Comparison of ENCODE assay signal across 15 cellular contexts in genomic region chr11:2388431-2389024, GRCh38. TPM values are rescaled to one million over a fixed set of nuclear protein-coding genes. Genes with fewer than 3 reads are reported as not detected.
DNase-seq lines count a peak whose midpoint lies in the region; ATAC-seq and TF ChIP-seq lines count a peak whose summit lies in the region.
"Had no signal": no experiment of that assay in that cellular context is flagged by ENCODE, and none has a peak within 500 bp of the region (broad histone marks: within the 10 kb centered on the region; RNA-seq: fewer than 3 reads in every experiment).

No MANE protein-coding gene starts in this region.

- peak overlapping the region; percentile 45 for H3K4me3 Mint-ChIP-seq in CD8-positive, alpha-beta T cell
- H3K4me3 Mint-ChIP-seq in immature natural killer cell, result peak overlapping the region; percentile 22 to 82 (median 52)
- H3K4me3 Mint-ChIP-seq: activated naive CD4-positive, alpha-beta T cell treated with anti-CD3 and anti-CD28 coated beads for 36 hours had no signal

- ATAC-seq in CD8-positive, alpha-beta T cell, result no peak
- ATAC-seq in HG02571 (IDR thresholded peaks at IDR 0.05; ENCODE audit: unreplicated experiment), result no peak
- ATAC-seq: mucosa of descending colon, SK-N-SH treated with all-trans-retinoic acid at 6 μM for 48 hours had no signal

- peak in 1 of 7 experiments; percentile 14 for DNase-seq in CD8-positive, alpha-beta T cell
- DNase-seq in immature natural killer cell, result no peak
- no peak for DNase-seq in GF-D8 (lab: John Stamatoyannopoulos, UW)
- DNase-seq in AML-193 (lab: John Stamatoyannopoulos, UW), result no peak
- no peak for DNase-seq in NCI-H2081 treated with DMSO at 0.1 percent for 48 hours (lab: John Stamatoyannopoulos, UW)
- DNase-seq: activated naive CD4-positive, alpha-beta T cell treated with anti-CD3 and anti-CD28 coated beads for 36 hours; dermis blood vessel endothelial cell; hippocampal formation; mucosa of descending colon; NCI-H524 treated with DMSO at 0.1 percent for 48 hours; stimulated activated CD4-positive, alpha-beta T cell treated with anti-CD3 and anti-CD28 coated beads, Interleukin-15, amount 100 ng/mL, for 24 hours had no signal

- H3K27me3 ChIP-seq in CD8-positive, alpha-beta T cell (ENCODE audit: insufficient read depth, low read length), result no peaks in the 10 kb centered on the region
- H3K27me3 ChIP-seq in SU-DHL-6 (ENCODE audit: low read length), result no peaks in the 10 kb centered on the region
- no peaks in the 10 kb centered on the region for H3K27me3 ChIP-seq in skeletal muscle tissue (ENCODE audit: control insufficient read depth in 3 of 3, insufficient read depth in 3 of 3, low read length in 3 of 3)

- CTCF ChIA-PET in CD8-positive, alpha-beta T cell (lab: Charles Lee), result interaction anchor here (2.4 to 2.6 kb wide), 3 partner anchors 11 to 83 kb away, joined by 10 to 17 read pairs (median 17); partner anchors contain the start of gene CD81

- peak overlapping the region; percentile 79 for H3K4me2 ChIP-seq in SU-DHL-6 (ENCODE audit: low read depth, low read length, poor library complexity, severe bottlenecking)

- POLR2A ChIA-PET in CD8-positive, alpha-beta T cell (lab: Charles Lee), result interaction anchor here (2.1 to 3.3 kb wide), 2 partner anchors 11 kb away, joined by 24 to 26 read pairs; partner anchors contain the start of genes CD81 and TSSC4

- H3K9me2 ChIP-seq in SU-DHL-6 (replicated peaks; ENCODE audit: insufficient read depth, low read length), result no peaks in the 10 kb centered on the region

- no peaks in the 10 kb centered on the region for H3K27me3 Mint-ChIP-seq in CD8-positive, alpha-beta T cell (ENCODE audit: low read depth)
- peaks cover 4 to 12% (median 9%) of the 10 kb centered on the region in 3 donors for H3K27me3 Mint-ChIP-seq in immature natural killer cell (ENCODE audit: low read depth in 3 of 3)

- no peaks in the 10 kb centered on the region for H3K36me3 ChIP-seq in CD8-positive, alpha-beta T cell (ENCODE audit: insufficient read depth, low read length)
- H3K36me3 ChIP-seq in SU-DHL-6 (ENCODE audit: low read length), result no peaks in the 10 kb centered on the region
- peaks cover 3 to 19% (median 13%) of the 10 kb centered on the region in 3 donors for H3K36me3 ChIP-seq in skeletal muscle tissue (ENCODE audit: control insufficient read depth in 3 of 3, insufficient read depth in 3 of 3, low read length in 3 of 3)

- no peak overlapping the region for H3K4me3 ChIP-seq in CD8-positive, alpha-beta T cell (ENCODE audit: low read depth, low read length)
- H3K4me3 ChIP-seq in SU-DHL-6 (ENCODE audit: insufficient read depth, low read length, poor library complexity, severe bottlenecking) (peak overlapping the region; percentile 8), skeletal muscle tissue (ENCODE audit: low read length in 3 of 3) (no peak overlapping the region)
- H3K4me3 ChIP-seq: mucosa of descending colon had no signal

- no peak overlapping the region for H3K27ac ChIP-seq in CD8-positive, alpha-beta T cell (ENCODE audit: low read depth, low read length)
- H3K27ac ChIP-seq in SU-DHL-6 (ENCODE audit: low read depth, low read length) (peak overlapping the region; percentile 97), skeletal muscle tissue (ENCODE audit: low read depth, low read length) (peak overlapping the region; percentile 84)

- H3K4me1 Mint-ChIP-seq in CD8-positive, alpha-beta T cell (ENCODE audit: low read depth), result peaks cover 53% of the 10 kb centered on the region
- peaks cover 62 to 67% of the 10 kb centered on the region in 2 donors for H3K4me1 Mint-ChIP-seq in immature natural killer cell

- H3K9ac ChIP-seq in SU-DHL-6 (ENCODE audit: low read length) (peak overlapping the region; percentile 66), skeletal muscle tissue (ENCODE audit: low read depth in 1 of 3, low read length in 3 of 3) (peak overlapping the region; percentile 20 to 80 (median 38))

- TF ChIP-seq CTCF in CD8-positive, alpha-beta T cell (IDR thresholded peaks at IDR 0.05), result no peak
- TF ChIP-seq CTCF in SU-DHL-6 (IDR thresholded peaks at IDR 0.05; ENCODE audit: insufficient read depth, low read length, poor library complexity, severe bottlenecking), result no peak

- H4K20me1 ChIP-seq in SU-DHL-6 (ENCODE audit: low read depth, low read length), result no peaks in the 10 kb centered on the region

- intact Hi-C loops in CD8-positive, alpha-beta T cell (cut with DNase I, micrococcal nuclease), result no loop called here

- H3K27ac Mint-ChIP-seq in CD8-positive, alpha-beta T cell, result peak overlapping the region; percentile 72
- H3K27ac Mint-ChIP-seq in immature natural killer cell, result peak overlapping the region in 5 of 6 donors; percentile 53 to 93 (median 88)

- no peaks in the 10 kb centered on the region for H3K9me3 ChIP-seq in CD8-positive, alpha-beta T cell (ENCODE audit: low read length)
- no peaks in the 10 kb centered on the region for H3K9me3 ChIP-seq in SU-DHL-6 (ENCODE audit: insufficient read depth, low read length)
- H3K9me3 ChIP-seq in skeletal muscle tissue (ENCODE audit: control insufficient read depth in 3 of 3, low read length in 3 of 3), result no peaks in the 10 kb centered on the region
- H3K9me3 ChIP-seq: mucosa of descending colon had no signal

- peaks cover 73% of the 10 kb centered on the region for H3K79me2 ChIP-seq in SU-DHL-6 (ENCODE audit: insufficient read depth, low read length)

- peaks cover 18% of the 10 kb centered on the region for H3K36me3 Mint-ChIP-seq in CD8-positive, alpha-beta T cell
- no peaks in the 10 kb centered on the region for H3K36me3 Mint-ChIP-seq in immature natural killer cell

- peaks cover 60% of the 10 kb centered on the region for H3F3A ChIP-seq in SU-DHL-6 (ENCODE audit: insufficient read depth)

- H3K4me1 ChIP-seq in CD8-positive, alpha-beta T cell (ENCODE audit: insufficient read depth, low read length), result peaks cover 55% of the 10 kb centered on the region
- peaks cover 64 to 75% (median 70%) of the 10 kb centered on the region in 3 donors for H3K4me1 ChIP-seq in skeletal muscle tissue (ENCODE audit: control insufficient read depth in 3 of 3, insufficient read depth in 3 of 3, low read length in 3 of 3)

- H3K9me3 Mint-ChIP-seq in CD8-positive, alpha-beta T cell, result no peaks in the 10 kb centered on the region
- H3K9me3 Mint-ChIP-seq in immature natural killer cell, result no peaks in the 10 kb centered on the region
- H3K9me3 Mint-ChIP-seq: activated naive CD4-positive, alpha-beta T cell treated with anti-CD3 and anti-CD28 coated beads for 36 hours had no signal

- H2AFZ ChIP-seq in SU-DHL-6 (ENCODE audit: low read depth, low read length, severe bottlenecking), result no peak overlapping the region

RNA-seq across cellular contexts. Expression of gene CD81, which starts 11.4 kb away (rescaled TPM):
- 100 to 1,000 TPM; 165 to 166 TPM for total RNA-seq in CD8-positive, alpha-beta T cell
- 10 to 100 TPM; 33.1 to 56.9 (median 49.7) TPM for polyA plus RNA-seq in immature natural killer cell
- total RNA-seq in skeletal muscle tissue, result 221 TPM

RNA-seq across cellular contexts. Expression of gene TSSC4, which starts 12.0 kb away (rescaled TPM):
- total RNA-seq in CD8-positive, alpha-beta T cell, result 10 to 100 TPM; 48.8 to 49.5 TPM
- polyA plus RNA-seq in immature natural killer cell, result 100 to 1,000 TPM in 2 of 3 donors, 10 to 100 TPM in 1; 87.7 to 111 (median 108) TPM
- 23.5 TPM for total RNA-seq in skeletal muscle tissue

RNA-seq across cellular contexts. Expression of gene TRPM5, which starts 55.8 kb away (rescaled TPM):
- under 1 TPM; 0.60 to 0.64 TPM for total RNA-seq in CD8-positive, alpha-beta T cell
- polyA plus RNA-seq in immature natural killer cell, result not detected
- total RNA-seq in skeletal muscle tissue, result under 0.01 TPM
- total RNA-seq: activated naive CD4-positive, alpha-beta T cell treated with anti-CD3 and anti-CD28 coated beads for 36 hours; dermis blood vessel endothelial cell had no signal

RNA-seq across cellular contexts. Expression of gene KCNQ1, which starts 56.3 kb away (rescaled TPM):
- total RNA-seq in CD8-positive, alpha-beta T cell, result 10 to 100 TPM; 24.9 to 25.7 TPM
- polyA plus RNA-seq in immature natural killer cell, result 1 to 10 TPM in 1 of 3 donors, under 1 TPM in 2; 0.13 to 1.1 (median 0.73) TPM
- 2.6 TPM for total RNA-seq in skeletal muscle tissue
